ENCODE assay signal across 9 cellular contexts in genomic region chr13:48093588-48093987, GRCh38. TPM values are rescaled to one million over a fixed set of nuclear protein-coding genes. Genes with fewer than 3 reads are reported as not detected.
DNase-seq lines count a peak whose midpoint lies in the region; ATAC-seq and TF ChIP-seq lines count a peak whose summit lies in the region.
"Had no signal": no experiment of that assay in that cellular context is flagged by ENCODE, and none has a peak within 500 bp of the region (broad histone marks: within the 10 kb centered on the region; RNA-seq: fewer than 3 reads in every experiment).

No MANE protein-coding gene starts in this region.

- H3K27me3 Mint-ChIP-seq in activated T-cell treated with anti-CD3 and anti-CD28 coated beads, Interleukin-2, amount 50 U/mL, for 4 hours (ENCODE audit: low read depth) = no peaks in the 10 kb centered on the region
- H3K27me3 Mint-ChIP-seq in activated naive CD8-positive, alpha-beta T cell treated with anti-CD3 and anti-CD28 coated beads, Interleukin-2, amount 50 U/mL, for 24 hours = no peaks in the 10 kb centered on the region

- no peak for TF ChIP-seq POLR2A in right lobe of liver (IDR thresholded peaks at IDR 0.05)

- H3K9me3 Mint-ChIP-seq in activated T-cell treated with anti-CD3 and anti-CD28 coated beads, Interleukin-2, amount 50 U/mL, for 4 hours = peaks cover 3% of the 10 kb centered on the region
- no peaks in the 10 kb centered on the region for H3K9me3 Mint-ChIP-seq in activated naive CD8-positive, alpha-beta T cell treated with anti-CD3 and anti-CD28 coated beads, Interleukin-2, amount 50 U/mL, for 24 hours

- peak overlapping the region; percentile 97 for H3K4me3 Mint-ChIP-seq in activated T-cell treated with anti-CD3 and anti-CD28 coated beads, Interleukin-2, amount 50 U/mL, for 4 hours
- H3K4me3 Mint-ChIP-seq in activated naive CD8-positive, alpha-beta T cell treated with anti-CD3 and anti-CD28 coated beads, Interleukin-2, amount 50 U/mL, for 24 hours = peak overlapping the region; percentile 95

- DNase-seq in activated T-cell treated with anti-CD3 and anti-CD28 coated beads, Interleukin-2, amount 50 U/mL, for 4 hours = no peak
- DNase-seq in activated T-cell treated with anti-CD3 and anti-CD28 coated beads for 4 hours = no peak
- DNase-seq in activated naive CD8-positive, alpha-beta T cell treated with anti-CD3 and anti-CD28 coated beads, Interleukin-2, amount 50 U/mL, for 24 hours = no peak
- DNase-seq in right lobe of liver = no peak
- DNase-seq in COLO668 (lab: John Stamatoyannopoulos, UW; ENCODE audit: unreplicated experiment) = no peak
- DNase-seq: adrenal gland had no signal

- peaks cover 47% of the 10 kb centered on the region for H3K4me1 Mint-ChIP-seq in activated T-cell treated with anti-CD3 and anti-CD28 coated beads, Interleukin-2, amount 50 U/mL, for 4 hours (ENCODE audit: low read depth)
- H3K4me1 Mint-ChIP-seq in activated naive CD8-positive, alpha-beta T cell treated with anti-CD3 and anti-CD28 coated beads, Interleukin-2, amount 50 U/mL, for 24 hours = peaks cover 48% of the 10 kb centered on the region

- H3K27me3 ChIP-seq in right lobe of liver (no peaks in the 10 kb centered on the region), thymus (ENCODE audit: control insufficient read depth, insufficient read depth) (no peaks in the 10 kb centered on the region)
- H3K27me3 ChIP-seq: adrenal gland had no signal

- H3K4me1 ChIP-seq in right lobe of liver (peaks cover 0 to 35% (median 8%) of the 10 kb centered on the region in 4 donors), thymus (ENCODE audit: control insufficient read depth, insufficient read depth, low read length) (peaks cover 8% of the 10 kb centered on the region)

- H3K27ac ChIP-seq in right lobe of liver (no peak overlapping the region), thymus (ENCODE audit: low read depth) (no peak overlapping the region)

- peak overlapping the region; percentile 88 to 98 (median 91) for H3K4me3 ChIP-seq in right lobe of liver
- peak overlapping the region; percentile 100 for H3K4me3 ChIP-seq in thymus (ENCODE audit: low read length)

- H3K36me3 Mint-ChIP-seq in activated T-cell treated with anti-CD3 and anti-CD28 coated beads, Interleukin-2, amount 50 U/mL, for 4 hours (ENCODE audit: insufficient read depth) = peaks cover 6% of the 10 kb centered on the region
- H3K36me3 Mint-ChIP-seq in activated naive CD8-positive, alpha-beta T cell treated with anti-CD3 and anti-CD28 coated beads, Interleukin-2, amount 50 U/mL, for 24 hours (ENCODE audit: low read depth) = peaks cover 11% of the 10 kb centered on the region

- no peak for ATAC-seq in activated T-cell treated with anti-CD3 and anti-CD28 coated beads, Interleukin-2, amount 50 U/mL, for 4 hours
- no peak for ATAC-seq in activated naive CD8-positive, alpha-beta T cell treated with anti-CD3 and anti-CD28 coated beads, Interleukin-2, amount 50 U/mL, for 24 hours
- ATAC-seq in right lobe of liver = no peak
- ATAC-seq in HG03521 (IDR thresholded peaks at IDR 0.05; ENCODE audit: unreplicated experiment) = no peak
- ATAC-seq in HG02763 (IDR thresholded peaks at IDR 0.05; ENCODE audit: unreplicated experiment) = no peak

- no peak for TF ChIP-seq CTCF in right lobe of liver (IDR thresholded peaks at IDR 0.05)

- 74% methylated on average over 9 of the region's 9 CpGs for WGBS in right lobe of liver (ENCODE audit: insufficient coverage, low coverage, low lambda C conversion rate, missing lambda C conversion rate)
- WGBS in thymus = 91% methylated on average over 9 of the region's 9 CpGs

- H3K36me3 ChIP-seq in right lobe of liver = no peaks in the 10 kb centered on the region
- H3K36me3 ChIP-seq in thymus (ENCODE audit: control insufficient read depth, insufficient read depth) = peaks cover 2% of the 10 kb centered on the region
- H3K36me3 ChIP-seq: adrenal gland had no signal

- intact Hi-C loops in right lobe of liver (cut with DNase I) = no loop called here

- H3K27ac Mint-ChIP-seq in activated naive CD8-positive, alpha-beta T cell treated with anti-CD3 and anti-CD28 coated beads, Interleukin-2, amount 50 U/mL, for 24 hours = peak overlapping the region; percentile 96

- H3K9me3 ChIP-seq in right lobe of liver = no peaks in the 10 kb centered on the region
- no peaks in the 10 kb centered on the region for H3K9me3 ChIP-seq in thymus (ENCODE audit: control insufficient read depth)
- H3K9me3 ChIP-seq: adrenal gland had no signal

RNA-seq across cellular contexts. Expression of gene MED4, which starts 1.3 kb away (rescaled TPM):
- total RNA-seq in activated T-cell treated with anti-CD3 and anti-CD28 coated beads, Interleukin-2, amount 50 U/mL, for 4 hours = 10 to 100 TPM; 47.6 to 50.5 (median 47.7) TPM
- 10 to 100 TPM; 15.1 to 22.5 (median 20.7) TPM for total RNA-seq in right lobe of liver
- polyA plus RNA-seq in thymus = 97.3 TPM

RNA-seq across cellular contexts. Expression of gene NUDT15, which starts 56.1 kb away (rescaled TPM):
- 10 to 100 TPM; 18.3 to 22.0 (median 21.9) TPM for total RNA-seq in activated T-cell treated with anti-CD3 and anti-CD28 coated beads, Interleukin-2, amount 50 U/mL, for 4 hours
- total RNA-seq in right lobe of liver = 1 to 10 TPM; 5.1 to 7.6 (median 6.3) TPM
- polyA plus RNA-seq in thymus = 12.8 TPM
